ENCODE assay signal across 19 cellular contexts in genomic region chr5:634191-634590, GRCh38. TPM values are rescaled to one million over a fixed set of nuclear protein-coding genes. Genes with fewer than 3 reads are reported as not detected.
DNase-seq lines count a peak whose midpoint lies in the region; ATAC-seq and TF ChIP-seq lines count a peak whose summit lies in the region.
"Had no signal": no experiment of that assay in that cellular context is flagged by ENCODE, and none has a peak within 500 bp of the region (broad histone marks: within the 10 kb centered on the region; RNA-seq: fewer than 3 reads in every experiment).

No MANE protein-coding gene starts in this region.

- intact Hi-C loops in posterior vena cava (cut with DNase I), result no loop called here

- H3K27me3 Mint-ChIP-seq in activated CD8-positive, alpha-beta memory T cell treated with anti-CD3 and anti-CD28 coated beads, Interleukin-2, amount 10 ng/mL, durations not matched to agents 7 days and 5 days, result no peaks in the 10 kb centered on the region
- no peaks in the 10 kb centered on the region for H3K27me3 Mint-ChIP-seq in endodermal cell (ENCODE audit: insufficient read depth)

- no peak overlapping the region for H3K9ac ChIP-seq in endodermal cell (ENCODE audit: extremely low read depth, low read length, poor library complexity, severe bottlenecking)
- H3K9ac ChIP-seq: KMS-11 had no signal

- no peaks in the 10 kb centered on the region for H3K27me3 ChIP-seq in endodermal cell (ENCODE audit: control insufficient read depth, insufficient read depth, low read length, poor library complexity, severe bottlenecking)
- H3K27me3 ChIP-seq in SJCRH30, result no peaks in the 10 kb centered on the region

- POLR2A ChIA-PET in HEK293 (lab: Yijun Ruan, JAX), result no interaction called here

- no peak for TF ChIP-seq CTCF in HEK293 (tag by site-specific recombination; IDR thresholded peaks at IDR 0.05)
- TF ChIP-seq CTCF in endodermal cell (conservative IDR thresholded peaks at IDR 0.05), result no peak

- no peak overlapping the region for H3K27ac ChIP-seq in HEK293 (ENCODE audit: extremely low read depth, low read depth, low read length)
- peak overlapping the region; percentile 8 for H3K27ac ChIP-seq in endodermal cell (ENCODE audit: low read depth, low read length)
- H3K27ac ChIP-seq in SJCRH30, result no peak overlapping the region
- H3K27ac ChIP-seq: 22Rv1, KMS-11 had no signal

- 92 to 94% methylated on average over 8 to 12 of the region's 12 CpGs for WGBS in endodermal cell (ENCODE audit: insufficient coverage in 1 of 2, insufficient read length in 1 of 2), 2 experiments

- H3K27ac Mint-ChIP-seq in activated CD8-positive, alpha-beta memory T cell treated with anti-CD3 and anti-CD28 coated beads, Interleukin-2, amount 10 ng/mL, durations not matched to agents 7 days and 5 days, result no peak overlapping the region
- peak overlapping the region; percentile 45 for H3K27ac Mint-ChIP-seq in endodermal cell
- H3K27ac Mint-ChIP-seq: CD8-positive, alpha-beta T cell; GM23338 had no signal

- H3K4me1 ChIP-seq in HEK293 (ENCODE audit: control insufficient read depth, insufficient read depth, low read length), result no peaks in the 10 kb centered on the region
- H3K4me1 ChIP-seq in endodermal cell (ENCODE audit: control insufficient read depth, insufficient read depth, low read length), result no peaks in the 10 kb centered on the region
- H3K4me1 ChIP-seq in SJCRH30, result no peaks in the 10 kb centered on the region
- H3K4me1 ChIP-seq: HAP-1 had no signal

- DNase-seq in activated CD8-positive, alpha-beta memory T cell treated with anti-CD3 and anti-CD28 coated beads, Interleukin-2, amount 10 ng/mL, durations not matched to agents 7 days and 5 days, result peak; percentile 36
- DNase-seq in activated CD8-positive, alpha-beta memory T cell treated with anti-CD3 and anti-CD28 coated beads for 24 hours, result no peak
- DNase-seq in endodermal cell, result no peak
- peak; percentile 22 for DNase-seq in posterior vena cava (ENCODE audit: low spot score)
- no peak for DNase-seq in SJCRH30
- DNase-seq: C1 segment of cervical spinal cord, NCI-H1105, NCI-H2029 treated with DMSO at 0.1 percent for 48 hours, NCI-H2171, NCI-H524 treated with DMSO at 0.1 percent for 48 hours, NCI-H82 had no signal

- CTCF ChIA-PET in activated CD8-positive, alpha-beta memory T cell treated with anti-CD3 and anti-CD28 coated beads, Interleukin-2, amount 10 ng/mL, durations not matched to agents 7 days and 5 days (lab: Charles Lee), result no interaction called here
- CTCF ChIA-PET in HEK293 (lab: Yijun Ruan, JAX), result interaction anchor here (0.7 to 1.6 kb wide), 2 partner anchors 36 to 174 kb away, joined by 3 read pairs; no protein-coding TSS in a partner anchor

- no peaks in the 10 kb centered on the region for H3K9me3 ChIP-seq in HEK293 (ENCODE audit: control insufficient read depth, insufficient read depth, low read depth, low read length)
- no peaks in the 10 kb centered on the region for H3K9me3 ChIP-seq in endodermal cell (ENCODE audit: control insufficient read depth, low read length)
- no peaks in the 10 kb centered on the region for H3K9me3 ChIP-seq in SJCRH30 (replicated peaks)
- H3K9me3 ChIP-seq: HAP-1 had no signal

- H3K9me3 Mint-ChIP-seq in activated CD8-positive, alpha-beta memory T cell treated with anti-CD3 and anti-CD28 coated beads, Interleukin-2, amount 10 ng/mL, durations not matched to agents 7 days and 5 days (ENCODE audit: low read depth), result no peaks in the 10 kb centered on the region
- H3K9me3 Mint-ChIP-seq in endodermal cell, result no peaks in the 10 kb centered on the region
- H3K9me3 Mint-ChIP-seq: CD8-positive, alpha-beta T cell; GM23338 had no signal

- peaks cover 27% of the 10 kb centered on the region for H3K36me3 Mint-ChIP-seq in activated CD8-positive, alpha-beta memory T cell treated with anti-CD3 and anti-CD28 coated beads, Interleukin-2, amount 10 ng/mL, durations not matched to agents 7 days and 5 days
- peaks cover 41% of the 10 kb centered on the region for H3K36me3 Mint-ChIP-seq in endodermal cell (ENCODE audit: low read depth)

- no peak overlapping the region for H3K4me3 ChIP-seq in HEK293 (ENCODE audit: low read depth, low read length)
- no peak overlapping the region for H3K4me3 ChIP-seq in endodermal cell (ENCODE audit: low read length)
- H3K4me3 ChIP-seq in SJCRH30, result no peak overlapping the region
- H3K4me3 ChIP-seq: GM23338, HAP-1 had no signal

- H3K4me3 Mint-ChIP-seq in activated CD8-positive, alpha-beta memory T cell treated with anti-CD3 and anti-CD28 coated beads, Interleukin-2, amount 10 ng/mL, durations not matched to agents 7 days and 5 days, result no peak overlapping the region
- H3K4me3 Mint-ChIP-seq in endodermal cell, result no peak overlapping the region
- H3K4me3 Mint-ChIP-seq: CD8-positive, alpha-beta T cell; GM23338 had no signal

- H3K4me1 Mint-ChIP-seq in activated CD8-positive, alpha-beta memory T cell treated with anti-CD3 and anti-CD28 coated beads, Interleukin-2, amount 10 ng/mL, durations not matched to agents 7 days and 5 days, result no peaks in the 10 kb centered on the region
- no peaks in the 10 kb centered on the region for H3K4me1 Mint-ChIP-seq in endodermal cell
- H3K4me1 Mint-ChIP-seq: GM23338 had no signal

- ATAC-seq in activated CD8-positive, alpha-beta memory T cell treated with anti-CD3 and anti-CD28 coated beads, Interleukin-2, amount 10 ng/mL, durations not matched to agents 7 days and 5 days, result no peak
- ATAC-seq in GM21529 (IDR thresholded peaks at IDR 0.05; ENCODE audit: unreplicated experiment) (no peak), HG03457 (IDR thresholded peaks at IDR 0.05; ENCODE audit: unreplicated experiment) (no peak)
- ATAC-seq: CD8-positive, alpha-beta T cell; GM23338 had no signal

- H3K36me3 ChIP-seq in HEK293 (ENCODE audit: control insufficient read depth in 2 of 2, insufficient read depth in 1 of 2, low read length in 2 of 2), result peaks cover 16 to 61% of the 10 kb centered on the region in 2 experiments
- peaks cover 31% of the 10 kb centered on the region for H3K36me3 ChIP-seq in endodermal cell (ENCODE audit: control insufficient read depth, insufficient read depth, low read length)
- H3K36me3 ChIP-seq in SJCRH30, result peaks cover 4% of the 10 kb centered on the region; the same call in 1 of the 2 replicates

TF ChIP-seq in HEK293, 187 proteins besides CTCF, POLR2A, EP300 and RAD21:
- TF ChIP-seq SCRT2 (tag by site-specific recombination; IDR thresholded peaks at IDR 0.05) (peak; percentile 41; the same call in 1 of the 2 replicates), HOXD13 (CRISPR knock-in tag; IDR thresholded peaks at IDR 0.05; ENCODE audit: borderline replicate concordance) (no peak)

RNA-seq across cellular contexts. Expression of gene CEP72, which starts 22.1 kb away (rescaled TPM):
- 10 to 100 TPM; 32.2 to 40.5 TPM for total RNA-seq in activated CD8-positive, alpha-beta memory T cell treated with anti-CD3 and anti-CD28 coated beads, Interleukin-2, amount 10 ng/mL, durations not matched to agents 7 days and 5 days
- total RNA-seq in endodermal cell, result 10 to 100 TPM; 35.6 to 36.5 TPM
- polyA plus RNA-seq in endodermal cell (2013, experiment 1 of 2), result 16.6 TPM
- polyA plus RNA-seq in endodermal cell (2013, experiment 2 of 2), result 18.2 TPM
- 1 to 10 TPM; 1.9 to 2.4 TPM for total RNA-seq in posterior vena cava
- 8.1 and 9.8 TPM in 2 replicates for total RNA-seq in SJCRH30 (2014; rRNA removed; shearing (Covaris generic))

RNA-seq across cellular contexts. Expression of gene TPPP, which starts 59.0 kb away (rescaled TPM):
- under 1 TPM; 0.16 to 0.20 TPM for total RNA-seq in activated CD8-positive, alpha-beta memory T cell treated with anti-CD3 and anti-CD28 coated beads, Interleukin-2, amount 10 ng/mL, durations not matched to agents 7 days and 5 days
- total RNA-seq in endodermal cell, result under 1 TPM; 0.22 to 0.70 TPM
- 2.0 TPM for polyA plus RNA-seq in endodermal cell (2013, experiment 1 of 2)
- polyA plus RNA-seq in endodermal cell (2013, experiment 2 of 2), result 1.5 TPM
- total RNA-seq in posterior vena cava, result 10 to 100 TPM in 1 of 2 donors, 1 to 10 TPM in 1; 9.8 to 10.8 TPM
- 0.03 and 0.04 TPM in 2 replicates for total RNA-seq in SJCRH30 (2014; rRNA removed; shearing (Covaris generic))

Comparison
In these comparisons a context has a peak if more than half of its experiments do, and no peak if none do; other contexts are left out.
1. DNase-seq: peak in activated CD8-positive, alpha-beta memory T cell treated with anti-CD3 and anti-CD28 coated beads, Interleukin-2, amount 10 ng/mL, durations not matched to agents 7 days and 5 days (single experiment) and posterior vena cava (single experiment); none in activated CD8-positive, alpha-beta memory T cell treated with anti-CD3 and anti-CD28 coated beads for 24 hours (single experiment), endodermal cell (single experiment) and SJCRH30 (0 of 2).
2. RNA of gene TPPP, which starts 59.0 kb away (total RNA-seq): 9.8 to 10.8 TPM in posterior vena cava; 0.22 to 0.70 TPM in endodermal cell, 0.16 to 0.20 TPM in activated CD8-positive, alpha-beta memory T cell treated with anti-CD3 and anti-CD28 coated beads, Interleukin-2, amount 10 ng/mL, durations not matched to agents 7 days and 5 days and 0.03 to 0.04 TPM in SJCRH30; every median in the first group is over 4 times any median in the second.